Comparison of ENCODE assay signal across 9 cellular contexts in the genomic region with DNA sequence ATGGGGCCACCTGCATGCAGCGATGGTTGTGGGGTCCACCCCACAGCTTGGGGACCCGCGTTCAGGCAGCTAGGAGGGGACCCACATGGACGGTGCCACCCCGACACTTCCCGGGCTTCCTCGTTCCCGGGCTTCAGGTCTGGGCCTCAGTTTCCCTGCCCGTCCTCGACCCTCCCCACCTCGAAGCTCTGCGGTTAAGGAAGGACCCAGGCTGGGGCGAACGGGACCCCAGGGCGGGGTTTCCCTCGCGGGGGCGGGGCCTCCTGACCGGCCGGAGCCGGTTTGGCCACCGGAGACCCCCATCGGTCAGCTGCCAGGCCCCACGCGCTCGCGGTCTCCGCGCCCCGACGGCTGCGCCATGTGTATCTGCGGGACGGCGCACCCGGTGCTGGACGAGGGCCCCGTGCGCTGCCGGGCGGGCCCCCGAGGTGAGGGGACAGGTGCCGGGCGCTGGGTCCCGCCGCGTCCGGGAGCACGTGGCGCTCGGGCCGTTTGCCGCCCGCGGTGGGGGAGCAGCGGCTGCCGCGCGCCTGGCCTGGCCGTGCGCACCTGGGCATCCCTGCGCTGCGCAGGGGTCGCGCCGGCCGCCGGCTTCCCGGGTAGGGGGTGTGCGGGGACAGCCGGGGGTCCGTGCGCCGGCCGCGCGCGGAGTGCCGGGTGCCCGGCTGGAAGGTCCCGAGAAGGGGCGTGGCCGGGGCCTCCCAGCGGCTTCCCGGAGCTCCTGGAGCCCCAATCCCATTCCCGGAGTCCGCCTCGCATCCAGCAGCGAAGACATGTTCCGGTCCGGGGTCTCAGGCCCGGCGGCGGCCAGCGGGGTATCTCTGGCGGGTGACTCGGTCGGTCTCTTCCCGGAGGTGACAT. TPM values are rescaled to one million over a fixed set of nuclear protein-coding genes. Genes with fewer than 3 reads are reported as not detected.
DNase-seq lines count a peak whose midpoint lies in the region; ATAC-seq and TF ChIP-seq lines count a peak whose summit lies in the region.
"Had no signal": no experiment of that assay in that cellular context is flagged by ENCODE, and none has a peak within 500 bp of the region (broad histone marks: within the 10 kb centered on the region; RNA-seq: fewer than 3 reads in every experiment).

No MANE protein-coding gene starts in this region.

- peaks cover 6% of the 10 kb centered on the region for H3K4me1 Mint-ChIP-seq in brain
- peaks cover 14% of the 10 kb centered on the region for H3K4me1 Mint-ChIP-seq in osteocyte (ENCODE audit: unreplicated experiment)

- peak overlapping the region; percentile 34 to 81 (median 60) for H3K4me3 Mint-ChIP-seq in brain
- H3K4me3 Mint-ChIP-seq in osteocyte (ENCODE audit: unreplicated experiment) = peak overlapping the region; percentile 52

- peaks cover 0 to 3% (median 0%) of the 10 kb centered on the region in 5 experiments for H3K9me3 Mint-ChIP-seq in brain
- no peaks in the 10 kb centered on the region for H3K9me3 Mint-ChIP-seq in osteocyte (ENCODE audit: unreplicated experiment)

- no peak for TF ChIP-seq CTCF in brain (conservative IDR thresholded peaks at IDR 0.05)
- no peak for TF ChIP-seq CTCF in osteocyte (IDR thresholded peaks at IDR 0.05)

- H3K36me3 Mint-ChIP-seq in brain (no peaks in the 10 kb centered on the region), osteocyte (ENCODE audit: unreplicated experiment) (no peaks in the 10 kb centered on the region)

- H3K27me3 Mint-ChIP-seq in brain (peaks cover 53% of the 10 kb centered on the region), osteocyte (ENCODE audit: unreplicated experiment) (peaks cover 11% of the 10 kb centered on the region)

- no peak overlapping the region for H3K27ac Mint-ChIP-seq in brain
- H3K27ac Mint-ChIP-seq in osteocyte (ENCODE audit: unreplicated experiment) = no peak overlapping the region

- no peak for ATAC-seq in GM21619 (IDR thresholded peaks at IDR 0.05; ENCODE audit: unreplicated experiment)
- ATAC-seq: A549 had no signal

- peak; percentile 38 for DNase-seq in NCI-H748 (lab: John Stamatoyannopoulos, UW; ENCODE audit: unreplicated experiment)
- DNase-seq in NCI-H748 treated with DMSO at 0.1 percent for 48 hours (lab: John Stamatoyannopoulos, UW) = no peak
- DNase-seq in osteocyte (ENCODE audit: extremely low spot score, unreplicated experiment) = no peak
- DNase-seq in pons (ENCODE audit: low spot score) = no peak
- DNase-seq: activated CD4-positive, alpha-beta T cell treated with anti-CD3 and anti-CD28 coated beads, Interleukin-2, amount 50 U/mL, for 4 hours; esophagus squamous epithelium had no signal

RNA-seq across cellular contexts. Expression of a gene that starts 4.2 kb away (rescaled TPM):
- polyA plus RNA-seq in brain (ENCODE audit: insufficient read depth, low read depth, low replicate concordance) = 3.8 TPM
- 0.67 and 0.99 TPM in 2 replicates for total RNA-seq in osteocyte

RNA-seq across cellular contexts. Expression of a gene that starts 24.0 kb away (rescaled TPM):
- 401 TPM for polyA plus RNA-seq in brain (ENCODE audit: insufficient read depth, low read depth, low replicate concordance)
- total RNA-seq in osteocyte = 156 and 168 TPM in 2 replicates

RNA-seq across cellular contexts. Expression of a gene that starts 31.3 kb away (rescaled TPM):
- polyA plus RNA-seq in brain (ENCODE audit: insufficient read depth, low read depth, low replicate concordance) = 4.7 TPM
- total RNA-seq in osteocyte = 16.7 and 17.8 TPM in 2 replicates

RNA-seq across cellular contexts. Expression of a gene that starts 32.6 kb away (rescaled TPM):
- polyA plus RNA-seq in brain (ENCODE audit: insufficient read depth, low read depth, low replicate concordance) = 1,257 TPM
- total RNA-seq in osteocyte = 349 and 354 TPM in 2 replicates

RNA-seq across cellular contexts. Expression of a gene that starts 44.8 kb away (rescaled TPM):
- 6.3 TPM for polyA plus RNA-seq in brain (ENCODE audit: insufficient read depth, low read depth, low replicate concordance)
- 318 and 327 TPM in 2 replicates for total RNA-seq in osteocyte
